In the genomic region with DNA sequence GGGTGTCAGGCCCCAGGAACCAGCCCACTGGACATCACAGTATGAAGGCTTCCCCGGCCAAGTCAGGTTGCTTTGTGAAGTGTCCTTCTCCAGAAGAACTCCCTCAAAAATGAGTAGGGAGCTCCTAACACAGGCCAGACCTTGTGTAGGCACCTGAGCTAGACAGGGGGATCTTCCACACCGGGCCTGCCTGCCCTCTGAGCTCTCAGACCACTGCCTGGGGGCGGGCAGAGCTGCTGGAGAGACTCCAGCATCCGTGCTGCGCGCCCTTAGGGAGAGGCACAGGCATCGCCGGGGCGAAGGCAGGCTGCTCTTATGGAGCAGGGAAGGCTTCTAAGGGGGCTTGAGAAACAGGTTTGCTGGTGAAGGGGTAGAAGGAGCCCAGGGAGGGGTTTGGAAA, we compare ENCODE assay signal across 17 cellular contexts. TPM values are rescaled to one million over a fixed set of nuclear protein-coding genes. Genes with fewer than 3 reads are reported as not detected.
"Had no signal": no experiment of that assay in that cellular context is flagged by ENCODE, and none has a peak within 500 bp of the region (broad histone marks: within the 10 kb centered on the region; RNA-seq: fewer than 3 reads in every experiment).

No MANE protein-coding gene starts in this region.

- H3K36me3 ChIP-seq: neutrophil, thoracic aorta had no signal

- H3K27ac ChIP-seq: coronary artery, neutrophil, thoracic aorta had no signal

- H3K36me3 Mint-ChIP-seq: activated CD4-positive, alpha-beta memory T cell treated with anti-CD3 and anti-CD28 coated beads for 36 hours had no signal

- H3K4me3 Mint-ChIP-seq: activated CD4-positive, alpha-beta memory T cell treated with anti-CD3 and anti-CD28 coated beads for 36 hours; activated T-cell treated with anti-CD3 and anti-CD28 coated beads, Interleukin-2, amount 50 U/mL, for 4 hours; central memory CD8-positive, alpha-beta T cell had no signal

- H3K9me3 Mint-ChIP-seq: activated CD4-positive, alpha-beta memory T cell treated with anti-CD3 and anti-CD28 coated beads for 36 hours; activated T-cell treated with anti-CD3 and anti-CD28 coated beads, Interleukin-2, amount 50 U/mL, for 4 hours; central memory CD8-positive, alpha-beta T cell had no signal

- H3K27ac Mint-ChIP-seq: activated CD4-positive, alpha-beta memory T cell treated with anti-CD3 and anti-CD28 coated beads for 36 hours had no signal

- H3K4me3 ChIP-seq: coronary artery, thoracic aorta had no signal

- ATAC-seq: activated T-cell treated with anti-CD3 and anti-CD28 coated beads, Interleukin-2, amount 50 U/mL, for 4 hours; esophagus mucosa; SK-N-SH treated with all-trans-retinoic acid at 6 μM for 48 hours had no signal

- H3K9me3 ChIP-seq: neutrophil, thoracic aorta had no signal

- DNase-seq: activated CD4-positive, alpha-beta memory T cell treated with anti-CD3 and anti-CD28 coated beads for 36 hours; activated effector memory CD4-positive, alpha-beta T cell treated with Interleukin-2 at 50 U/mL for 16 hours; activated naive CD4-positive, alpha-beta T cell treated with anti-CD3 and anti-CD28 coated beads, Interleukin-2, amount 50 U/mL, for 16 hours; activated T-cell treated with anti-CD3 and anti-CD28 coated beads, Interleukin-2, amount 50 U/mL, for 4 hours; hypothalamus; kidney glomerular epithelial cell; retina; stimulated activated CD4-positive, alpha-beta T cell treated with anti-CD3 and anti-CD28 coated beads, Interleukin-4, amount 100 ng/mL, for 4 hours had no signal

RNA-seq across cellular contexts. Expression of a gene that starts 4.3 kb away (rescaled TPM):
- total RNA-seq: activated CD4-positive, alpha-beta memory T cell treated with anti-CD3 and anti-CD28 coated beads for 36 hours; activated T-cell treated with anti-CD3 and anti-CD28 coated beads, Interleukin-2, amount 50 U/mL, for 4 hours; lung microvascular endothelial cell; T-helper 1 cell treated with Interleukin-12 subunit alpha and Interleukin-12 subunit beta and Interleukin-4 antibody, amounts not matched to agents 30 ng/mL and 1 ng/mL, for 36 hours had no signal

RNA-seq across cellular contexts. Expression of a gene that starts 28.4 kb away (rescaled TPM):
- total RNA-seq: activated CD4-positive, alpha-beta memory T cell treated with anti-CD3 and anti-CD28 coated beads for 36 hours; activated T-cell treated with anti-CD3 and anti-CD28 coated beads, Interleukin-2, amount 50 U/mL, for 4 hours; esophagus mucosa; T-helper 1 cell treated with Interleukin-12 subunit alpha and Interleukin-12 subunit beta and Interleukin-4 antibody, amounts not matched to agents 30 ng/mL and 1 ng/mL, for 36 hours; ureter had no signal

RNA-seq across cellular contexts. Expression of a gene that starts 47.2 kb away (rescaled TPM):
- total RNA-seq: activated CD4-positive, alpha-beta memory T cell treated with anti-CD3 and anti-CD28 coated beads for 36 hours; activated T-cell treated with anti-CD3 and anti-CD28 coated beads, Interleukin-2, amount 50 U/mL, for 4 hours; lung microvascular endothelial cell; T-helper 1 cell treated with Interleukin-12 subunit alpha and Interleukin-12 subunit beta and Interleukin-4 antibody, amounts not matched to agents 30 ng/mL and 1 ng/mL, for 36 hours; thoracic aorta had no signal
